1 cellular context compared by ENCODE assay signal in the genomic region with DNA sequence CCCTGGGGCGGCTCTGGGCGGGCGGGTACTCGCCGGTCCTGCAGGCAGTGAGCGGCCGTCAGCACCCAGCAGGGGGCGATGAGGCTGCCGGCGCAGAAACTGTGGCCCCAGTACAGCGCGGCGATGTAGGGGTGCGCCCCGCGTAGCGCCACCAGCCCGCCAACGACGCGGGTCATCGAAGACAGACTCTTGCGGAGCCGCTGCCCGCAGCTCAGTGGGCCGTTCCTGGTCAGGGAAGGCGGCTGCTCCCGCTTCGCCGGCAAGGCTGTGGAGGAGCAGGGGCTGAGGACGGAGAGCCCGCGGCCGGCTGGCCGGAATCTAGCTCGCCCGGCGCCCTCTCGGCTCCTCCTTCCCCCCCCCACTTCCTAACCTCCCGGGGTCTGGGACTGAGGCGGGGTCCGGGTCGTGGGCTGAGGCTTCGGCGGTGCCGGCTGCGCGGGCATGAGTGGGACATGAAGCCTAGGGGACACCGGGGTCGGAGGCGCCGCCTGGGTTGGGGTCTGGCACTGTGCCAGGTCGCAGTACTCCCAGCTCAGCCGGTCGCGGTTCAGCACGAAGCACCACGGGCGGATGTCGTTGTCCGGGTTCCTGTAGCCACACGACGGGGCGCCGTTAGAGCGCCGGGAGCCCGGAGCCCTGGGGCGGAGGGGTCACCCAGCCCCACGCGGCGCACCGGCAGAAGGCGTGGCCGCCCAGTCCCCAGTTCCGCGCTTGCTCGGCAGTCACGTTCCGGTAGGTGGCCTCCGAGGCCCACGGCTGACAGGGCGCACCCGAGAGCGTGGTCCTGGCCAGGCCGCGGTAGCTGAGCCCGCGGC.
TF ChIP-seq lines count a peak whose summit lies in the region.

No MANE protein-coding gene starts in this region.

TF ChIP-seq in HepG2, 621 proteins besides CTCF, POLR2A, EP300 and RAD21 (continued from another document and continues in another):
- no peak for TF ChIP-seq ZNF280D (CRISPR knock-in tag; IDR thresholded peaks at IDR 0.05)
- TF ChIP-seq, protein P1, sequence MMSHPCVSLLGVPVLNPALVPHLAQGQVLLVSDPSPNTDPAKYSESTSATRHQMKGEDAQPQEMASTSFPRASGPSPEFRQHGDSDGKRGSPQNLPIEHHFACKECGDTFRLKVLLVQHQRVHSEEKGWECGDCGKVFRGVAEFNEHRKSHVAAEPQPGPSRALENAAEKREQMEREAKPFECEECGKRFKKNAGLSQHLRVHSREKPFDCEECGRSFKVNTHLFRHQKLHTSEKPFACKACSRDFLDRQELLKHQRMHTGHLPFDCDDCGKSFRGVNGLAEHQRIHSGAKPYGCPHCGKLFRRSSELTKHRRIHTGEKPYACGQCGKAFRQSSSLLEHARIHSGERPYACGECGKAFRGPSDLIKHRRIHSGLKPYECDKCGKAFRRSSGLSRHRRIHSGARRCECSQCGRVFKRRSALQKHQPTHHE (CRISPR knock-in tag; IDR thresholded peaks at IDR 0.05; ENCODE audit: borderline replicate concordance) = no peak
- TF ChIP-seq, protein P2, sequence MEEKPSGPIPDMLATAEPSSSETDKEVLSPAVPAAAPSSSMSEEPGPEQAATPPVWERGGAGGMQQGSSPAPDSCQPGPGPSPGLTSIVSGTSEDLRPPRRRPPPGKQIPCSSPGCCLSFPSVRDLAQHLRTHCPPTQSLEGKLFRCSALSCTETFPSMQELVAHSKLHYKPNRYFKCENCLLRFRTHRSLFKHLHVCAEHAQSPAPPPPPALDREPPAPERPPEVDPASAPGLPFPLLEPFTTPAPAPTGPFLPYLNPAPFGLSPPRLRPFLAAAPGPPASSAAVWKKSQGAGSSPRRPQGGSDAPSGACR (CRISPR knock-in tag; IDR thresholded peaks at IDR 0.05) = no peak
- no peak for TF ChIP-seq ZNF749 (CRISPR knock-in tag; IDR thresholded peaks at IDR 0.05; ENCODE audit: borderline replicate concordance)
- TF ChIP-seq ZNF598 (CRISPR knock-in tag; IDR thresholded peaks at IDR 0.05; ENCODE audit: borderline replicate concordance) = no peak; the same call in 1 of the 2 replicates
- TF ChIP-seq, protein P3, sequence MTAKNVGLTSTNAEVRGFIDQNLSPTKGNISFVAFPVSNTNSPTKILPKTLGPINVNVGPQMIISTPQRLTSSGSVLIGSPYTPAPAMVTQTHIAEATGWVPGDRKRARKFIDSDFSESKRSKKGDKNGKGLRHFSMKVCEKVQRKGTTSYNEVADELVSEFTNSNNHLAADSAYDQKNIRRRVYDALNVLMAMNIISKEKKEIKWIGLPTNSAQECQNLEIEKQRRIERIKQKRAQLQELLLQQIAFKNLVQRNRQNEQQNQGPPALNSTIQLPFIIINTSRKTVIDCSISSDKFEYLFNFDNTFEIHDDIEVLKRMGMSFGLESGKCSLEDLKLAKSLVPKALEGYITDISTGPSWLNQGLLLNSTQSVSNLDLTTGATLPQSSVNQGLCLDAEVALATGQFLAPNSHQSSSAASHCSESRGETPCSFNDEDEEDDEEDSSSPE (CRISPR knock-in tag; IDR thresholded peaks at IDR 0.05) = peak; percentile 38; the same call in 1 of the 2 replicates
- TF ChIP-seq SP5 (CRISPR knock-in tag; IDR thresholded peaks at IDR 0.05; ENCODE audit: borderline replicate concordance, low read depth) = peak; percentile 41; the same call in 1 of the 2 replicates
- TF ChIP-seq ZBTB8A (CRISPR knock-in tag; IDR thresholded peaks at IDR 0.05; ENCODE audit: borderline replicate concordance, low read depth) = no peak
- TF ChIP-seq ZNF737 (CRISPR knock-in tag; IDR thresholded peaks at IDR 0.05; ENCODE audit: borderline replicate concordance) = no peak
- TF ChIP-seq HHEX (CRISPR knock-in tag; IDR thresholded peaks at IDR 0.05) = no peak
- TF ChIP-seq ZMYM2 (CRISPR knock-in tag; IDR thresholded peaks at IDR 0.05) = no peak
- TF ChIP-seq KDM3A (CRISPR knock-in tag; IDR thresholded peaks at IDR 0.05; ENCODE audit: low read depth) = no peak
- no peak for TF ChIP-seq ZNF773 (CRISPR knock-in tag; IDR thresholded peaks at IDR 0.05; ENCODE audit: borderline replicate concordance)
- no peak for TF ChIP-seq ZNF10 (CRISPR knock-in tag; IDR thresholded peaks at IDR 0.05; ENCODE audit: borderline replicate concordance, low read depth)
- TF ChIP-seq HNRNPUL1 (IDR thresholded peaks at IDR 0.05; ENCODE audit: low read depth, low read length) = no peak
- peak; percentile 36; the same call in 1 of the 2 replicates for TF ChIP-seq GMEB1 (CRISPR knock-in tag; IDR thresholded peaks at IDR 0.05; ENCODE audit: borderline replicate concordance)
- TF ChIP-seq U2AF2 (IDR thresholded peaks at IDR 0.05; ENCODE audit: low read depth, low read length) = no peak
- no peak for TF ChIP-seq FOSL1 (CRISPR knock-in tag; IDR thresholded peaks at IDR 0.05; ENCODE audit: borderline replicate concordance)
- TF ChIP-seq STAT5B (CRISPR knock-in tag; IDR thresholded peaks at IDR 0.05) = no peak
- TF ChIP-seq ZNF251 (CRISPR knock-in tag; IDR thresholded peaks at IDR 0.05) = no peak
- TF ChIP-seq SRSF9 (IDR thresholded peaks at IDR 0.05; ENCODE audit: borderline replicate concordance, insufficient read depth, low read depth, low read length, poor library complexity, severe bottlenecking) = no peak
- TF ChIP-seq NFKBIZ (CRISPR knock-in tag; IDR thresholded peaks at IDR 0.05) = no peak
- TF ChIP-seq ZBTB7B (CRISPR knock-in tag; IDR thresholded peaks at IDR 0.05) = 0 out of 2 replicates have a peak, but pooled peaks have one; percentile 20
- TF ChIP-seq ZNF281 (CRISPR knock-in tag; IDR thresholded peaks at IDR 0.05; ENCODE audit: borderline replicate concordance) = peak; percentile 33; the same call in 1 of the 2 replicates
- TF ChIP-seq ZNF224 (CRISPR knock-in tag; IDR thresholded peaks at IDR 0.05) = no peak
- TF ChIP-seq GPBP1L1 (CRISPR knock-in tag; IDR thresholded peaks at IDR 0.05) = no peak
- no peak for TF ChIP-seq KLF9 (CRISPR knock-in tag; IDR thresholded peaks at IDR 0.05; ENCODE audit: low read depth)
- TF ChIP-seq ZNF597 (CRISPR knock-in tag; IDR thresholded peaks at IDR 0.05) = no peak
- no peak for TF ChIP-seq GTF3A (CRISPR knock-in tag; conservative IDR thresholded peaks at IDR 0.05)
- peak; percentile 24; the same call in 1 of the 2 replicates for TF ChIP-seq SALL1 (CRISPR knock-in tag; IDR thresholded peaks at IDR 0.05)
- no peak for TF ChIP-seq ZNF878 (CRISPR knock-in tag; IDR thresholded peaks at IDR 0.05)
- TF ChIP-seq, protein P4, sequence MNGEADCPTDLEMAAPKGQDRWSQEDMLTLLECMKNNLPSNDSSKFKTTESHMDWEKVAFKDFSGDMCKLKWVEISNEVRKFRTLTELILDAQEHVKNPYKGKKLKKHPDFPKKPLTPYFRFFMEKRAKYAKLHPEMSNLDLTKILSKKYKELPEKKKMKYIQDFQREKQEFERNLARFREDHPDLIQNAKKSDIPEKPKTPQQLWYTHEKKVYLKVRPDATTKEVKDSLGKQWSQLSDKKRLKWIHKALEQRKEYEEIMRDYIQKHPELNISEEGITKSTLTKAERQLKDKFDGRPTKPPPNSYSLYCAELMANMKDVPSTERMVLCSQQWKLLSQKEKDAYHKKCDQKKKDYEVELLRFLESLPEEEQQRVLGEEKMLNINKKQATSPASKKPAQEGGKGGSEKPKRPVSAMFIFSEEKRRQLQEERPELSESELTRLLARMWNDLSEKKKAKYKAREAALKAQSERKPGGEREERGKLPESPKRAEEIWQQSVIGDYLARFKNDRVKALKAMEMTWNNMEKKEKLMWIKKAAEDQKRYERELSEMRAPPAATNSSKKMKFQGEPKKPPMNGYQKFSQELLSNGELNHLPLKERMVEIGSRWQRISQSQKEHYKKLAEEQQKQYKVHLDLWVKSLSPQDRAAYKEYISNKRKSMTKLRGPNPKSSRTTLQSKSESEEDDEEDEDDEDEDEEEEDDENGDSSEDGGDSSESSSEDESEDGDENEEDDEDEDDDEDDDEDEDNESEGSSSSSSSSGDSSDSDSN (CRISPR knock-in tag; IDR thresholded peaks at IDR 0.05) = peak; percentile 69
- no peak for TF ChIP-seq ZNF136 (CRISPR knock-in tag; IDR thresholded peaks at IDR 0.05; ENCODE audit: low read depth)
